Comparison of ENCODE assay signal across 8 cellular contexts in genomic region chr2:190468814-190469569, GRCh38.
A peak's percentile ranks its signal among the peaks of the same experiment; 100 is the strongest.
DNase-seq lines count a peak whose midpoint lies in the region; ATAC-seq and TF ChIP-seq lines count a peak whose summit lies in the region.

No MANE protein-coding gene starts in this region.

- no peak overlapping the region for H3K4me3 ChIP-seq in fibroblast of villous mesenchyme (ENCODE audit: low read depth, low read length)

- intact Hi-C loops in activated T-helper 2 cell treated with anti-CD3 and anti-CD28 coated beads, Interferon-gamma antibody, Interleukin-2, Interleukin-4, amounts not matched to agents 10 μg/mL and 5 μg/mL and 100 μg/mL, durations not matched to agents 14 hours and 24 hours and 36 hours (cut with micrococcal nuclease), result no loop called here

- no peak for TF ChIP-seq CTCF in fibroblast of villous mesenchyme (IDR thresholded peaks at IDR 0.05; ENCODE audit: insufficient read depth, low read depth, low read length)

- DNase-seq in DMS53 treated with DMSO at 0.1 percent for 48 hours (lab: John Stamatoyannopoulos, UW; ENCODE audit: unreplicated experiment) (peak; percentile 93), MV-4-11 (lab: John Stamatoyannopoulos, UW) (peak; percentile 14), SK-N-DZ (ENCODE audit: low spot score) (peak; percentile 89), fibroblast of villous mesenchyme (ENCODE audit: low read depth) (peak; percentile 95), pons (ENCODE audit: low spot score) (peak; percentile 93)
- DNase-seq in activated T-helper 2 cell treated with anti-CD3 and anti-CD28 coated beads, Interferon-gamma antibody, Interleukin-2, Interleukin-4, amounts not matched to agents 10 μg/mL and 5 μg/mL and 100 μg/mL, durations not matched to agents 14 hours and 24 hours and 36 hours (ENCODE audit: low spot score), result no peak
- DNase-seq in stimulated activated naive CD8-positive, alpha-beta T cell treated with anti-CD3 and anti-CD28 coated beads, Interleukin-15, amount 100 ng/mL, for 72 hours, result no peak

- peaks cover 34% of the 10 kb centered on the region for H3K4me1 Mint-ChIP-seq in activated T-helper 2 cell treated with anti-CD3 and anti-CD28 coated beads, Interferon-gamma antibody, Interleukin-2, Interleukin-4, amounts not matched to agents 10 μg/mL and 5 μg/mL and 100 μg/mL, durations not matched to agents 14 hours and 24 hours and 36 hours (ENCODE audit: low read depth)
- peaks cover 52% of the 10 kb centered on the region for H3K4me1 Mint-ChIP-seq in stimulated activated naive CD8-positive, alpha-beta T cell treated with anti-CD3 and anti-CD28 coated beads, Interleukin-15, amount 100 ng/mL, for 72 hours

- no peak overlapping the region for H3K4me3 Mint-ChIP-seq in activated T-helper 2 cell treated with anti-CD3 and anti-CD28 coated beads, Interferon-gamma antibody, Interleukin-2, Interleukin-4, amounts not matched to agents 10 μg/mL and 5 μg/mL and 100 μg/mL, durations not matched to agents 14 hours and 24 hours and 36 hours (ENCODE audit: low read depth)
- no peak overlapping the region for H3K4me3 Mint-ChIP-seq in stimulated activated naive CD8-positive, alpha-beta T cell treated with anti-CD3 and anti-CD28 coated beads, Interleukin-15, amount 100 ng/mL, for 72 hours

- ATAC-seq in GM21825 (IDR thresholded peaks at IDR 0.05; ENCODE audit: unreplicated experiment), result peak; percentile 68
- no peak for ATAC-seq in stimulated activated naive CD8-positive, alpha-beta T cell treated with anti-CD3 and anti-CD28 coated beads, Interleukin-15, amount 100 ng/mL, for 72 hours

- H3K9me3 Mint-ChIP-seq in activated T-helper 2 cell treated with anti-CD3 and anti-CD28 coated beads, Interferon-gamma antibody, Interleukin-2, Interleukin-4, amounts not matched to agents 10 μg/mL and 5 μg/mL and 100 μg/mL, durations not matched to agents 14 hours and 24 hours and 36 hours, result peaks cover 15% of the 10 kb centered on the region
- peaks cover 12 to 21% of the 10 kb centered on the region in 2 donors for H3K9me3 Mint-ChIP-seq in stimulated activated naive CD8-positive, alpha-beta T cell treated with anti-CD3 and anti-CD28 coated beads, Interleukin-15, amount 100 ng/mL, for 72 hours

- no peak overlapping the region for H3K27ac Mint-ChIP-seq in activated T-helper 2 cell treated with anti-CD3 and anti-CD28 coated beads, Interferon-gamma antibody, Interleukin-2, Interleukin-4, amounts not matched to agents 10 μg/mL and 5 μg/mL and 100 μg/mL, durations not matched to agents 14 hours and 24 hours and 36 hours
- peak overlapping the region in 1 of 2 donors; percentile 16 for H3K27ac Mint-ChIP-seq in stimulated activated naive CD8-positive, alpha-beta T cell treated with anti-CD3 and anti-CD28 coated beads, Interleukin-15, amount 100 ng/mL, for 72 hours

- peaks cover 73% of the 10 kb centered on the region for H3K36me3 Mint-ChIP-seq in activated T-helper 2 cell treated with anti-CD3 and anti-CD28 coated beads, Interferon-gamma antibody, Interleukin-2, Interleukin-4, amounts not matched to agents 10 μg/mL and 5 μg/mL and 100 μg/mL, durations not matched to agents 14 hours and 24 hours and 36 hours (ENCODE audit: low read depth)

- no peaks in the 10 kb centered on the region for H3K27me3 Mint-ChIP-seq in activated T-helper 2 cell treated with anti-CD3 and anti-CD28 coated beads, Interferon-gamma antibody, Interleukin-2, Interleukin-4, amounts not matched to agents 10 μg/mL and 5 μg/mL and 100 μg/mL, durations not matched to agents 14 hours and 24 hours and 36 hours (ENCODE audit: low read depth)
- no peaks in the 10 kb centered on the region for H3K27me3 Mint-ChIP-seq in stimulated activated naive CD8-positive, alpha-beta T cell treated with anti-CD3 and anti-CD28 coated beads, Interleukin-15, amount 100 ng/mL, for 72 hours

Comparison
In these comparisons a context has a peak if more than half of its experiments do, and no peak if none do; other contexts are left out.
1. DNase-seq: peak in DMS53 treated with DMSO at 0.1 percent for 48 hours (single experiment), MV-4-11 (single experiment), SK-N-DZ (single experiment), fibroblast of villous mesenchyme (single experiment) and pons (single experiment); none in activated T-helper 2 cell treated with anti-CD3 and anti-CD28 coated beads, Interferon-gamma antibody, Interleukin-2, Interleukin-4, amounts not matched to agents 10 μg/mL and 5 μg/mL and 100 μg/mL, durations not matched to agents 14 hours and 24 hours and 36 hours (single experiment) and stimulated activated naive CD8-positive, alpha-beta T cell treated with anti-CD3 and anti-CD28 coated beads, Interleukin-15, amount 100 ng/mL, for 72 hours (0 of 2).